Comparison of ENCODE assay signal across 1 cellular context in genomic region chr10:1048732-1049424, GRCh38.
A peak's percentile ranks its signal among the peaks of the same experiment; 100 is the strongest.
TF ChIP-seq lines count a peak whose summit lies in the region.

TSS of gene IDI1 (minus strand) at chr10:1049119. CDS start at chr10:1049003, 116 bp downstream.

TF ChIP-seq in K562, 482 proteins besides CTCF, POLR2A, EP300 and RAD21 (continued from another document and continues in another):
- TF ChIP-seq THRA (IDR thresholded peaks at IDR 0.05) (no peak), RBM22 (IDR thresholded peaks at IDR 0.05; ENCODE audit: low read depth, low read length, poor library complexity, severe bottlenecking) (peak; percentile 67), ZBTB1 (CRISPR knock-in tag; IDR thresholded peaks at IDR 0.05; ENCODE audit: borderline replicate concordance, low read depth) (no peak), RBM14 (IDR thresholded peaks at IDR 0.05; ENCODE audit: borderline replicate concordance, insufficient read depth, low read depth, low read length) (no peak), SMARCA5 (IDR thresholded peaks at IDR 0.05) (no peak), MBD1 (CRISPR knock-in tag; IDR thresholded peaks at IDR 0.05) (no peak), ZNF75A (CRISPR knock-in tag; IDR thresholded peaks at IDR 0.05) (no peak), FOXM1 (IDR thresholded peaks at IDR 0.05; ENCODE audit: low read depth) (no peak), FOXM1 (CRISPR knock-in tag; IDR thresholded peaks at IDR 0.05; ENCODE audit: low read depth) (no peak), ZNF354B (CRISPR knock-in tag; IDR thresholded peaks at IDR 0.05) (0 out of 2 replicates have a peak, but pooled peaks have one; percentile 9), HMG20B (CRISPR knock-in tag; IDR thresholded peaks at IDR 0.05) (no peak), SRSF3 (IDR thresholded peaks at IDR 0.05; ENCODE audit: insufficient read depth, low read length) (no peak), GATAD2B (IDR thresholded peaks at IDR 0.05; ENCODE audit: borderline replicate concordance) (no peak), FOXA1 (IDR thresholded peaks at IDR 0.05; ENCODE audit: borderline replicate concordance) (no peak), HNRNPUL1 (IDR thresholded peaks at IDR 0.05; ENCODE audit: low read length) (no peak), RB1 (IDR thresholded peaks at IDR 0.05; ENCODE audit: low read depth) (peak; percentile 41; the same call in 1 of the 2 replicates), PCBP1 (IDR thresholded peaks at IDR 0.05; ENCODE audit: low read depth, low read length, poor library complexity, severe bottlenecking) (peak; percentile 87), ILK (tag; IDR thresholded peaks at IDR 0.05; ENCODE audit: borderline replicate concordance, low read depth) (no peak), ZNF224 (CRISPR knock-in tag; IDR thresholded peaks at IDR 0.05) (no peak), RCOR1 (IDR thresholded peaks at IDR 0.05; ENCODE audit: borderline replicate concordance in 1 of 2, low read depth in 2 of 2, low read length in 2 of 2) (no peak; a peak in 1 of 4 replicates), MEF2A (IDR thresholded peaks at IDR 0.05; ENCODE audit: control insufficient read depth, low read depth, low read length) (no peak), THAP12 (CRISPR knock-in tag; IDR thresholded peaks at IDR 0.05) (peak; percentile 41; the same call in 1 of the 2 replicates), NR2C2 (CRISPR knock-in tag; IDR thresholded peaks at IDR 0.05) (peak; percentile 81), NR2C2 (tag; IDR thresholded peaks at IDR 0.05) (peak; percentile 93), CGGBP1 (CRISPR knock-in tag; IDR thresholded peaks at IDR 0.05) (no peak), SPI1 (IDR thresholded peaks at IDR 0.05; ENCODE audit: borderline replicate concordance, low read depth, low read length) (no peak), CREBBP (IDR thresholded peaks at IDR 0.05; ENCODE audit: low read depth, low read length) (no peak), SIRT6 (IDR thresholded peaks at IDR 0.05; ENCODE audit: low read depth, low read length) (no peak), ZNF318 (IDR thresholded peaks at IDR 0.05; ENCODE audit: borderline replicate concordance in 1 of 2, low read depth in 1 of 2) (no peak), ZNF408 (CRISPR knock-in tag; IDR thresholded peaks at IDR 0.05; ENCODE audit: low read depth) (no peak), PURB (CRISPR knock-in tag; IDR thresholded peaks at IDR 0.05; ENCODE audit: low read depth) (no peak), ZNF764 (CRISPR knock-in tag; IDR thresholded peaks at IDR 0.05; ENCODE audit: low read depth) (no peak), ZZZ3 (IDR thresholded peaks at IDR 0.05) (no peak), PREB (CRISPR knock-in tag; IDR thresholded peaks at IDR 0.05) (no peak), DLX4 (CRISPR knock-in tag; IDR thresholded peaks at IDR 0.05) (no peak), HNRNPL (IDR thresholded peaks at IDR 0.05; ENCODE audit: low read depth, low read length) (peak; percentile 89; the same call in 1 of the 2 replicates), ARNT (IDR thresholded peaks at IDR 0.05) (no peak), MLX (CRISPR knock-in tag; conservative IDR thresholded peaks at IDR 0.05) (0 out of 4 replicates have a peak, but pooled peaks of 1 of the 2 experiments have one; percentile 68), ZBTB9 (CRISPR knock-in tag; IDR thresholded peaks at IDR 0.05) (no peak; the same call in 1 of the 2 replicates), PATZ1 (CRISPR knock-in tag; IDR thresholded peaks at IDR 0.05; ENCODE audit: borderline replicate concordance) (peak; percentile 45; the same call in 1 of the 2 replicates)
